15 cellular contexts compared by ENCODE assay signal in the genomic region with DNA sequence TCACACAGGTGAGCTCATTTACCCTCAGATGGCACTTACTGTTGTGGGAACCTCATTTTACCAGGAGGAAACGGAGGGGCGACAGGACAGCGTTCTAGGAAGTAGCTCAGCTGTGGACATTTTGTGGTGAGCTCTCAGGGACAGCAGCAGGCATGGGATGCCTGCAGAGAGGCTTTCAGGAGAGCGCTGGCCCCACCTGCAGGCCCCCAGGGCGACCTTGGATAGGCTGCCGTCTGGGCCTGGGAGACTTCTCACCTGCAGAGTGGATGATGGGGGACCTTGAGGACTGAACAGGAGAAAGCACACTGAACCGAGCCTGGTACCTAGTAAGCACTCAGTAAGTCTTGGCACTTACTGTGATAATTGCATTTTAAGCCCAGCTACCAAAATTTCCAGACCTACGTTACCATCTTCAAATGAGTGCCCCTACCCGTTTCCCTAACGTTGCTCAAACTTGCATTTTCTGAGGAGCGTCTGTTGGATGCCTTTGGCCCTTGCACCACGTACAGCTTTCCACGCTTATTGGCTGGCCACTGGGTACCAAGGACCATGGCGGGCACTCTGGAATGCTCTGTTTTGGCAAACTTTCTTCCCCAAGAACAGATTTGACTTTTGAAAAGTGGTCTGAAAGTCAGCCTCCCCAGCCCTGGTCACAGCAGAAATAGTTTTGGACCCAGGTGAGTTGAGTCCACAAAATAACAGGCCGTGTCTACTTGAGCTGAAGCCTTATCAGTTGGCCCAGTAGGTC.
A peak's percentile ranks its signal among the peaks of the same experiment; 100 is the strongest.
DNase-seq lines count a peak whose midpoint lies in the region; ATAC-seq and TF ChIP-seq lines count a peak whose summit lies in the region.
"Had no signal": no experiment of that assay in that cellular context is flagged by ENCODE, and none has a peak within 500 bp of the region (broad histone marks: within the 10 kb centered on the region; RNA-seq: fewer than 3 reads in every experiment).

No MANE protein-coding gene starts in this region.

- no peaks in the 10 kb centered on the region for H3K9me3 ChIP-seq in Caco-2
- H3K9me3 ChIP-seq in esophagus muscularis mucosa = peaks cover 0 to 5% (median 0%) of the 10 kb centered on the region in 4 donors
- H3K9me3 ChIP-seq: BE2C had no signal

- ATAC-seq in GM21447 (IDR thresholded peaks at IDR 0.05; ENCODE audit: unreplicated experiment) = no peak

- H3K4me3 ChIP-seq in Caco-2 (ENCODE audit: low read depth, low read length) (no peak overlapping the region), H7 (ENCODE audit: insufficient read depth, low read depth, low read length) (no peak overlapping the region), esophagus muscularis mucosa (no peak overlapping the region)

- peak in 1 of 2 experiments; percentile 19 for TF ChIP-seq CTCF in Caco-2 (IDR thresholded peaks at IDR 0.05; ENCODE audit: insufficient read depth in 1 of 2, low read depth in 1 of 2, low read length in 1 of 2, severe bottlenecking in 1 of 2, unreplicated experiment in 1 of 2)
- no peak for TF ChIP-seq CTCF in esophagus muscularis mucosa (IDR thresholded peaks at IDR 0.05)
- TF ChIP-seq CTCF in progenitor cell of endocrine pancreas (IDR thresholded peaks at IDR 0.05; ENCODE audit: unreplicated experiment) = peak; percentile 11

- H3K36me3 ChIP-seq in Caco-2 (ENCODE audit: control insufficient read depth, insufficient read depth, low read length) (no peaks in the 10 kb centered on the region), H7 (replicated peaks; ENCODE audit: control insufficient read depth, insufficient read depth, low read length) (no peaks in the 10 kb centered on the region), esophagus muscularis mucosa (peaks cover 0 to 4% (median 0%) of the 10 kb centered on the region in 4 donors)
- H3K36me3 ChIP-seq: BE2C had no signal

- H3K27ac Mint-ChIP-seq in Caco-2 (ENCODE audit: unreplicated experiment) = no peak overlapping the region
- no peak overlapping the region for H3K27ac Mint-ChIP-seq in progenitor cell of endocrine pancreas
- H3K27ac Mint-ChIP-seq: CD4-positive, alpha-beta memory T cell had no signal

- TF ChIP-seq EP300 in esophagus muscularis mucosa (IDR thresholded peaks at IDR 0.05) = no peak

- H3K4me1 ChIP-seq in Caco-2 (no peaks in the 10 kb centered on the region), esophagus muscularis mucosa (no peaks in the 10 kb centered on the region)
- H3K4me1 ChIP-seq: BE2C had no signal

- CTCF ChIA-PET in Caco-2 (lab: Charles Lee) = no interaction called here

- POLR2A ChIA-PET in Caco-2 (lab: Charles Lee) = no interaction called here

- DNase-seq in Caco-2 = peak; percentile 24 to 25
- DNase-seq in H7 = peak; percentile 79
- DNase-seq in esophagus muscularis mucosa (ENCODE audit: extremely low spot score) = peak; percentile 64
- no peak for DNase-seq in progenitor cell of endocrine pancreas (ENCODE audit: low spot score, unreplicated experiment)
- DNase-seq in HuH-7.5 (ENCODE audit: low spot score) = no peak
- no peak for DNase-seq in effector CD8-positive, alpha-beta T cell (lab: John Stamatoyannopoulos, UW)
- DNase-seq: ACHN; BE2C; CD4-positive, alpha-beta memory T cell; GOT3; NCI-H1436; NCI-H2081; NCI-H226 had no signal

- BruUV-seq in Caco-2 (replicated peaks; lab: Mats Ljungman, UMichigan) = no TSS peak

- H3K27me3 Mint-ChIP-seq in Caco-2 (ENCODE audit: insufficient read depth, unreplicated experiment) (no peaks in the 10 kb centered on the region), progenitor cell of endocrine pancreas (no peaks in the 10 kb centered on the region)
- H3K27me3 Mint-ChIP-seq: CD4-positive, alpha-beta memory T cell; IgD-negative memory B cell had no signal

- no peaks in the 10 kb centered on the region for H3K4me1 Mint-ChIP-seq in Caco-2 (ENCODE audit: low read depth, unreplicated experiment)
- H3K4me1 Mint-ChIP-seq in progenitor cell of endocrine pancreas (ENCODE audit: low read depth) = no peaks in the 10 kb centered on the region

- H3K36me3 Mint-ChIP-seq in Caco-2 (ENCODE audit: insufficient read depth, unreplicated experiment) (no peaks in the 10 kb centered on the region), progenitor cell of endocrine pancreas (ENCODE audit: insufficient read depth) (peaks cover 1% of the 10 kb centered on the region)

- H3K9me3 Mint-ChIP-seq in Caco-2 (ENCODE audit: unreplicated experiment) (no peaks in the 10 kb centered on the region), progenitor cell of endocrine pancreas (ENCODE audit: low read depth) (no peaks in the 10 kb centered on the region)

- intact Hi-C loops in Caco-2 (cut with micrococcal nuclease; ENCODE audit: unreplicated experiment) (no loop called here), esophagus muscularis mucosa (cut with DNase I) (no loop called here)

- no peak overlapping the region for H3K27ac ChIP-seq in esophagus muscularis mucosa (replicated peaks in 1 of 4)

- 88% methylated on average over 11 of the region's 15 CpGs for WGBS in esophagus muscularis mucosa

- H3K27me3 ChIP-seq in Caco-2 (replicated peaks; ENCODE audit: control insufficient read depth, insufficient read depth, low read length) (no peaks in the 10 kb centered on the region), H7 (ENCODE audit: control insufficient read depth, insufficient read depth, low read length) (no peaks in the 10 kb centered on the region), esophagus muscularis mucosa (no peaks in the 10 kb centered on the region)
- H3K27me3 ChIP-seq: BE2C had no signal

- TF ChIP-seq POLR2A in esophagus muscularis mucosa (IDR thresholded peaks at IDR 0.05; ENCODE audit: low read depth) = no peak

- H3K4me3 Mint-ChIP-seq in Caco-2 (ENCODE audit: unreplicated experiment) (no peak overlapping the region), progenitor cell of endocrine pancreas (ENCODE audit: low read depth) (no peak overlapping the region)
- H3K4me3 Mint-ChIP-seq: CD4-positive, alpha-beta memory T cell had no signal

Comparison
In these comparisons a context has a peak if more than half of its experiments do, and no peak if none do; other contexts are left out.
1. DNase-seq: peak in Caco-2 (2 of 2), H7 (single experiment) and esophagus muscularis mucosa (single experiment); none in progenitor cell of endocrine pancreas (single experiment), HuH-7.5 (single experiment) and effector CD8-positive, alpha-beta T cell (single experiment).